Comparison of ENCODE assay signal across 10 cellular contexts in genomic region chr1:173507205-173507846, GRCh38. TPM values are rescaled to one million over a fixed set of nuclear protein-coding genes. Genes with fewer than 3 reads are reported as not detected.
A peak's percentile ranks its signal among the peaks of the same experiment; 100 is the strongest.
DNase-seq lines count a peak whose midpoint lies in the region; TF ChIP-seq lines count a peak whose summit lies in the region.
"Had no signal": no experiment of that assay in that cellular context is flagged by ENCODE, and none has a peak within 500 bp of the region (broad histone marks: within the 10 kb centered on the region; RNA-seq: fewer than 3 reads in every experiment).

No MANE protein-coding gene starts in this region.

- no peak overlapping the region for H3K4me3 ChIP-seq in NT2/D1 (ENCODE audit: insufficient read length, low read depth)
- H3K4me3 ChIP-seq in fibroblast of lung (replicated peaks in 1 of 4; ENCODE audit: control extremely low read depth in 1 of 4, insufficient read depth in 1 of 4, low read depth in 3 of 4, low read length in 4 of 4), result no peak overlapping the region
- no peak overlapping the region for H3K4me3 ChIP-seq in trophoblast cell (ENCODE audit: low read depth, low read length)
- H3K4me3 ChIP-seq in ovary, result no peak overlapping the region
- H3K4me3 ChIP-seq in suprapubic skin, result no peak overlapping the region
- H3K4me3 ChIP-seq: SJCRH30 had no signal

- no peaks in the 10 kb centered on the region for H3K79me1 ChIP-seq in trophoblast cell (ENCODE audit: low read length)

- H3K18ac ChIP-seq in trophoblast cell (ENCODE audit: low read length), result no peak overlapping the region

- no peak overlapping the region for H2BK5ac ChIP-seq in trophoblast cell (ENCODE audit: low read depth, low read length, poor library complexity)

- H3K9ac ChIP-seq in NT2/D1 (ENCODE audit: insufficient read length, low read depth) (peak overlapping the region; percentile 27), fibroblast of lung (ENCODE audit: insufficient read depth, low read length) (no peak overlapping the region), trophoblast cell (ENCODE audit: low read length) (no peak overlapping the region)

- H4K8ac ChIP-seq in trophoblast cell (ENCODE audit: low read depth, low read length), result no peak overlapping the region

- H3K4ac ChIP-seq in trophoblast cell (ENCODE audit: low read depth, low read length), result no peak overlapping the region

- no peak overlapping the region for H2AFZ ChIP-seq in fibroblast of lung (ENCODE audit: low read length)
- no peak overlapping the region for H2AFZ ChIP-seq in trophoblast cell (ENCODE audit: insufficient read depth, low read length, poor library complexity)

- H4K20me1 ChIP-seq in fibroblast of lung (ENCODE audit: control insufficient read depth, extremely low read depth, insufficient read depth, low read length), result no peaks in the 10 kb centered on the region

- H3K79me2 ChIP-seq in fibroblast of lung (ENCODE audit: control insufficient read depth, insufficient read depth, low read length) (no peaks in the 10 kb centered on the region), trophoblast cell (ENCODE audit: control insufficient read depth, insufficient read depth, low read length, poor library complexity) (no peaks in the 10 kb centered on the region)

- TF ChIP-seq EP300 in ovary (IDR thresholded peaks at IDR 0.05), result no peak
- TF ChIP-seq EP300 in suprapubic skin (IDR thresholded peaks at IDR 0.05), result no peak

- no CpG with 5 or more reads among the region's 3 CpGs for WGBS in trophoblast cell (ENCODE audit: extremely low coverage, insufficient coverage, insufficient read length)
- 42 to 61% (median 59%) methylated on average over 3 of the region's 3 CpGs for WGBS in ovary, 3 donors
- WGBS in suprapubic skin, result 85% methylated on average over 3 of the region's 3 CpGs

- H3K9me3 ChIP-seq in NT2/D1 (ENCODE audit: insufficient read depth, low read length), result no peaks in the 10 kb centered on the region
- H3K9me3 ChIP-seq in fibroblast of lung (ENCODE audit: control insufficient read depth, insufficient read depth, low read depth, low read length), result no peaks in the 10 kb centered on the region
- H3K9me3 ChIP-seq in trophoblast cell (ENCODE audit: insufficient read depth, low read depth, low read length), result no peaks in the 10 kb centered on the region
- no peaks in the 10 kb centered on the region for H3K9me3 ChIP-seq in ovary
- H3K9me3 ChIP-seq in suprapubic skin, result no peaks in the 10 kb centered on the region
- H3K9me3 ChIP-seq: SJCRH30 had no signal

- TF ChIP-seq CTCF in fibroblast of lung (conservative IDR thresholded peaks at IDR 0.05 in 1 of 2, IDR thresholded peaks at IDR 0.05 in 1 of 2; ENCODE audit: low read depth in 1 of 2, low read length in 2 of 2), result no peak
- TF ChIP-seq CTCF in ovary (IDR thresholded peaks at IDR 0.05), result no peak
- TF ChIP-seq CTCF in suprapubic skin (IDR thresholded peaks at IDR 0.05), result no peak

- TF ChIP-seq POLR2A in ovary (IDR thresholded peaks at IDR 0.05) (no peak), suprapubic skin (IDR thresholded peaks at IDR 0.05) (no peak)

- H3K14ac ChIP-seq in trophoblast cell (ENCODE audit: low read length), result no peak overlapping the region

- no peaks in the 10 kb centered on the region for H3K27me3 ChIP-seq in NT2/D1 (ENCODE audit: insufficient read depth, insufficient read length)
- H3K27me3 ChIP-seq in fibroblast of lung (ENCODE audit: control insufficient read depth, insufficient read depth, low read length), result no peaks in the 10 kb centered on the region
- no peaks in the 10 kb centered on the region for H3K27me3 ChIP-seq in trophoblast cell (ENCODE audit: insufficient read depth, low read length)
- H3K27me3 ChIP-seq in ovary, result no peaks in the 10 kb centered on the region
- H3K27me3 ChIP-seq in suprapubic skin, result no peaks in the 10 kb centered on the region
- H3K27me3 ChIP-seq: SJCRH30 had no signal

- H3K23ac ChIP-seq in trophoblast cell (ENCODE audit: low read length), result no peak overlapping the region

- H3K36me3 ChIP-seq in NT2/D1 (ENCODE audit: insufficient read depth, insufficient read length, low read length) (no peaks in the 10 kb centered on the region), fibroblast of lung (ENCODE audit: control insufficient read depth, insufficient read depth, low read length) (no peaks in the 10 kb centered on the region), trophoblast cell (ENCODE audit: control insufficient read depth in 1 of 2, insufficient read depth in 2 of 2, low read length in 2 of 2) (no peaks in the 10 kb centered on the region), ovary (no peaks in the 10 kb centered on the region), suprapubic skin (no peaks in the 10 kb centered on the region)
- H3K36me3 ChIP-seq: SJCRH30 had no signal

- peak; percentile 81 for DNase-seq in ELR (ENCODE audit: low read depth)
- peak; percentile 77 for DNase-seq in NT2/D1 (ENCODE audit: low read depth, low spot score)
- DNase-seq in fibroblast of lung (ENCODE audit: low read depth in 2 of 2), result peak; percentile 76 to 91
- peak; percentile 66 to 88 for DNase-seq in trophoblast cell
- DNase-seq in CD1c-positive myeloid dendritic cell (ENCODE audit: extremely low spot score), result no peak
- DNase-seq in NCI-H1048 (lab: John Stamatoyannopoulos, UW), result no peak
- DNase-seq in ovary, result no peak
- no peak for DNase-seq in suprapubic skin (ENCODE audit: low spot score in 2 of 2)
- DNase-seq: activated effector memory CD4-positive, alpha-beta T cell treated with anti-CD3 and anti-CD28 coated beads, Interleukin-2, amount 50 U/mL, for 16 hours had no signal

- peak overlapping the region; percentile 5 for H3K27ac ChIP-seq in fibroblast of lung (ENCODE audit: insufficient read depth, low read length)
- H3K27ac ChIP-seq in trophoblast cell (ENCODE audit: low read depth, low read length), result no peak overlapping the region
- no peak overlapping the region for H3K27ac ChIP-seq in ovary
- H3K27ac ChIP-seq in suprapubic skin, result no peak overlapping the region
- H3K27ac ChIP-seq: SJCRH30 had no signal

- H3K4me2 ChIP-seq in fibroblast of lung (ENCODE audit: extremely low read depth, insufficient read depth, low read length) (peak overlapping the region; percentile 34), trophoblast cell (ENCODE audit: low read length) (no peak overlapping the region)

- no peak overlapping the region for H2AK5ac ChIP-seq in trophoblast cell (ENCODE audit: low read length)

- H2BK12ac ChIP-seq in trophoblast cell (ENCODE audit: low read length), result no peak overlapping the region

- H4K91ac ChIP-seq in trophoblast cell (ENCODE audit: low read depth, low read length), result no peak overlapping the region

- no peak overlapping the region for H2BK120ac ChIP-seq in trophoblast cell (ENCODE audit: insufficient read depth, low read length, poor library complexity)

- no peak overlapping the region for H4K12ac ChIP-seq in trophoblast cell (ENCODE audit: low read depth, low read length)

- H3K4me1 ChIP-seq in NT2/D1 (ENCODE audit: insufficient read depth, insufficient read length), result peaks cover 7% of the 10 kb centered on the region
- peaks cover 7% of the 10 kb centered on the region for H3K4me1 ChIP-seq in fibroblast of lung (ENCODE audit: control insufficient read depth, extremely low read depth, insufficient read depth, low read length)
- peaks cover 0 to 3% of the 10 kb centered on the region in 2 experiments for H3K4me1 ChIP-seq in trophoblast cell (ENCODE audit: control insufficient read depth in 1 of 2, insufficient read depth in 2 of 2, low read length in 2 of 2)
- no peaks in the 10 kb centered on the region for H3K4me1 ChIP-seq in ovary (ENCODE audit: insufficient read depth)
- no peaks in the 10 kb centered on the region for H3K4me1 ChIP-seq in suprapubic skin

- intact Hi-C loops in ovary (cut with DNase I), result no loop called here

RNA-seq across cellular contexts. Expression of gene PRDX6, which starts 30.2 kb away (rescaled TPM):
- total RNA-seq in fibroblast of lung (138 and 183 TPM in 2 replicates), ovary (100 to 1,000 TPM; 111 to 224 (median 198) TPM), suprapubic skin (100 to 1,000 TPM; 151 to 223 (median 190) TPM)
- polyA plus RNA-seq in fibroblast of lung (307 and 384 TPM in 2 replicates), ovary (100 to 1,000 TPM; 140 to 278 TPM)
- 258 and 298 TPM in 2 replicates for polyA plus RNA-seq in fibroblast of lung (2012)
- 127 and 154 TPM in 2 replicates for polyA minus RNA-seq in fibroblast of lung (ENCODE audit: low replicate concordance)
- polyA plus RNA-seq in trophoblast cell (2013), result 297 and 312 TPM in 2 replicates

Comparison
In these comparisons a context has a peak if more than half of its experiments do, and no peak if none do; other contexts are left out.
1. DNase-seq: peak in ELR (single experiment), NT2/D1 (single experiment), fibroblast of lung (2 of 2) and trophoblast cell (2 of 2); none in CD1c-positive myeloid dendritic cell (single experiment), NCI-H1048 (single experiment), ovary (0 of 5) and suprapubic skin (0 of 2).